In genomic region chr6:69026243-69026642, GRCh38 we compare ENCODE assay signal across 15 cellular contexts.
DNase-seq lines count a peak whose midpoint lies in the region; ATAC-seq and TF ChIP-seq lines count a peak whose summit lies in the region.
"Had no signal": no experiment of that assay in that cellular context is flagged by ENCODE, and none has a peak within 500 bp of the region (broad histone marks: within the 10 kb centered on the region; RNA-seq: fewer than 3 reads in every experiment).

No MANE protein-coding gene starts in this region.

- no peaks in the 10 kb centered on the region for H3K27me3 Mint-ChIP-seq in activated naive CD4-positive, alpha-beta T cell treated with anti-CD3 and anti-CD28 coated beads for 36 hours (ENCODE audit: low read depth)
- H3K27me3 Mint-ChIP-seq: activated naive CD8-positive, alpha-beta T cell treated with anti-CD3 and anti-CD28 coated beads, Interleukin-2, amount 10 ng/mL, durations not matched to agents 7 days and 5 days had no signal

- no peak overlapping the region for H3K4me3 ChIP-seq in SK-N-SH (ENCODE audit: low read depth in 2 of 2, low read length in 1 of 2)
- no peak overlapping the region for H3K4me3 ChIP-seq in MM.1S (ENCODE audit: low read length)
- H3K4me3 ChIP-seq: suprapubic skin had no signal

- H3K36me3 Mint-ChIP-seq in activated naive CD4-positive, alpha-beta T cell treated with anti-CD3 and anti-CD28 coated beads for 36 hours (ENCODE audit: low read depth), result no peaks in the 10 kb centered on the region
- H3K36me3 Mint-ChIP-seq: activated naive CD8-positive, alpha-beta T cell treated with anti-CD3 and anti-CD28 coated beads, Interleukin-2, amount 10 ng/mL, durations not matched to agents 7 days and 5 days had no signal

- H3K27me3 ChIP-seq in SK-N-SH (ENCODE audit: insufficient read depth), result no peaks in the 10 kb centered on the region
- H3K27me3 ChIP-seq in MM.1S (replicated peaks; ENCODE audit: insufficient read depth, low read length), result no peaks in the 10 kb centered on the region
- H3K27me3 ChIP-seq: suprapubic skin had no signal

- ATAC-seq in SK-N-SH treated with all-trans-retinoic acid at 6 μM for 48 hours (no peak), HG02870 (IDR thresholded peaks at IDR 0.05; ENCODE audit: unreplicated experiment) (no peak), HG03139 (IDR thresholded peaks at IDR 0.05; ENCODE audit: unreplicated experiment) (no peak)

- intact Hi-C loops in activated naive CD4-positive, alpha-beta T cell treated with anti-CD3 and anti-CD28 coated beads for 36 hours (cut with micrococcal nuclease), result no loop called here

- no peaks in the 10 kb centered on the region for H3K9me3 Mint-ChIP-seq in activated naive CD4-positive, alpha-beta T cell treated with anti-CD3 and anti-CD28 coated beads for 36 hours
- H3K9me3 Mint-ChIP-seq: activated naive CD8-positive, alpha-beta T cell treated with anti-CD3 and anti-CD28 coated beads, Interleukin-2, amount 10 ng/mL, durations not matched to agents 7 days and 5 days had no signal

- H3K4me2 ChIP-seq in SK-N-SH (no peak overlapping the region), MM.1S (ENCODE audit: low read depth, low read length) (no peak overlapping the region)

- no peak for DNase-seq in SK-N-SH
- DNase-seq in SKM-1 (lab: John Stamatoyannopoulos, UW; ENCODE audit: unreplicated experiment), result peak; percentile 16
- peak; percentile 5 for DNase-seq in fibroblast of peridontal ligament (ENCODE audit: extremely low read depth)
- no peak for DNase-seq in MM.1S
- DNase-seq in activated naive CD4-positive, alpha-beta T cell treated with anti-CD3 and anti-CD28 coated beads for 36 hours, result no peak
- DNase-seq: activated naive CD8-positive, alpha-beta T cell treated with anti-CD3 and anti-CD28 coated beads, Interleukin-2, amount 10 ng/mL, durations not matched to agents 7 days and 5 days; NCI-H1105; NCI-H446 treated with DMSO at 0.1 percent for 48 hours; occipital lobe; small intestine; WERI-Rb-1 had no signal

- H3K27ac ChIP-seq in SK-N-SH (ENCODE audit: low read depth in 2 of 2, low read length in 1 of 2) (no peak overlapping the region), MM.1S (ENCODE audit: low read length) (no peak overlapping the region)
- H3K27ac ChIP-seq: suprapubic skin, WERI-Rb-1 had no signal

- CTCF ChIA-PET in SK-N-SH (lab: Yijun Ruan, JAX), result interaction anchor here (0.5 kb wide), 1 partner anchor 1973 kb away, joined by 3 read pairs; no protein-coding TSS in a partner anchor
- CTCF ChIA-PET in activated naive CD4-positive, alpha-beta T cell treated with anti-CD3 and anti-CD28 coated beads for 36 hours (lab: Charles Lee), result no interaction called here

- TF ChIP-seq CTCF in SK-N-SH (IDR thresholded peaks at IDR 0.05) (no peak), MM.1S (IDR thresholded peaks at IDR 0.05; ENCODE audit: low read length) (no peak)

- H3F3A ChIP-seq in SK-N-SH (replicated peaks; ENCODE audit: insufficient read depth) (no peaks in the 10 kb centered on the region), MM.1S (ENCODE audit: insufficient read depth, low read length) (no peaks in the 10 kb centered on the region)

- no peak for TF ChIP-seq RAD21 in SK-N-SH (IDR thresholded peaks at IDR 0.05; ENCODE audit: low read length)

- no peaks in the 10 kb centered on the region for H3K4me1 ChIP-seq in SK-N-SH (ENCODE audit: control insufficient read depth in 1 of 2, insufficient read depth in 2 of 2, low read depth in 1 of 2, low read length in 1 of 2)
- H3K4me1 ChIP-seq in MM.1S (ENCODE audit: low read length), result no peaks in the 10 kb centered on the region
- H3K4me1 ChIP-seq: suprapubic skin had no signal

- no peaks in the 10 kb centered on the region for H3K9me3 ChIP-seq in SK-N-SH
- no peaks in the 10 kb centered on the region for H3K9me3 ChIP-seq in MM.1S (replicated peaks; ENCODE audit: insufficient read depth, low read length)
- H3K9me3 ChIP-seq: suprapubic skin had no signal

- H3K9ac ChIP-seq in SK-N-SH (no peak overlapping the region), MM.1S (ENCODE audit: low read length) (no peak overlapping the region)

- H3K79me2 ChIP-seq in SK-N-SH (ENCODE audit: insufficient read depth), result no peaks in the 10 kb centered on the region
- H3K79me2 ChIP-seq in MM.1S (ENCODE audit: low read length), result no peaks in the 10 kb centered on the region

- H3K4me1 Mint-ChIP-seq in activated naive CD4-positive, alpha-beta T cell treated with anti-CD3 and anti-CD28 coated beads for 36 hours (ENCODE audit: low read depth), result no peaks in the 10 kb centered on the region
- H3K4me1 Mint-ChIP-seq: activated naive CD8-positive, alpha-beta T cell treated with anti-CD3 and anti-CD28 coated beads, Interleukin-2, amount 10 ng/mL, durations not matched to agents 7 days and 5 days had no signal

- H3K9me2 ChIP-seq in SK-N-SH, result no peaks in the 10 kb centered on the region
- H3K9me2 ChIP-seq in MM.1S (replicated peaks; ENCODE audit: insufficient read depth, low read length), result no peaks in the 10 kb centered on the region

- POLR2A ChIA-PET in SK-N-SH (lab: Yijun Ruan, JAX), result no interaction called here

- H3K36me3 ChIP-seq in SK-N-SH (replicated peaks in 1 of 2; ENCODE audit: control insufficient read depth in 1 of 2, insufficient read depth in 2 of 2, low read length in 1 of 2) (no peaks in the 10 kb centered on the region), MM.1S (replicated peaks; ENCODE audit: insufficient read depth, low read length) (no peaks in the 10 kb centered on the region)
- H3K36me3 ChIP-seq: suprapubic skin, WERI-Rb-1 had no signal

- H3K27ac Mint-ChIP-seq in activated naive CD4-positive, alpha-beta T cell treated with anti-CD3 and anti-CD28 coated beads for 36 hours, result no peak overlapping the region
- H3K27ac Mint-ChIP-seq: activated naive CD8-positive, alpha-beta T cell treated with anti-CD3 and anti-CD28 coated beads, Interleukin-2, amount 10 ng/mL, durations not matched to agents 7 days and 5 days had no signal

- H2AFZ ChIP-seq in SK-N-SH (ENCODE audit: low read depth), result peak overlapping the region; percentile 7; the same call in 1 of the 2 replicates
- no peak overlapping the region for H2AFZ ChIP-seq in MM.1S (ENCODE audit: low read length)

- no peak overlapping the region for H3K4me3 Mint-ChIP-seq in activated naive CD4-positive, alpha-beta T cell treated with anti-CD3 and anti-CD28 coated beads for 36 hours
- H3K4me3 Mint-ChIP-seq: activated naive CD8-positive, alpha-beta T cell treated with anti-CD3 and anti-CD28 coated beads, Interleukin-2, amount 10 ng/mL, durations not matched to agents 7 days and 5 days had no signal

- 63% methylated on average over 3 of the region's 3 CpGs for WGBS in SK-N-SH (ENCODE audit: low lambda C conversion rate)

- H4K20me1 ChIP-seq in SK-N-SH (ENCODE audit: insufficient read depth), result no peaks in the 10 kb centered on the region
- H4K20me1 ChIP-seq in MM.1S (ENCODE audit: insufficient read depth, low read length), result no peaks in the 10 kb centered on the region

- no peak for TF ChIP-seq EP300 in SK-N-SH (IDR thresholded peaks at IDR 0.05; ENCODE audit: borderline replicate concordance in 1 of 2, low read depth in 1 of 2, low read length in 1 of 2)

TF ChIP-seq in SK-N-SH, 30 proteins besides CTCF, POLR2A, EP300 and RAD21 (continues in another document):
- no peak for TF ChIP-seq SMC3 (IDR thresholded peaks at IDR 0.05; ENCODE audit: low read depth, low read length)
- no peak for TF ChIP-seq TAF1 (IDR thresholded peaks at IDR 0.05; ENCODE audit: borderline replicate concordance, low read depth, low read length)
- no peak for TF ChIP-seq FOXM1 (IDR thresholded peaks at IDR 0.05; ENCODE audit: low read depth)
- no peak for TF ChIP-seq RCOR1 (IDR thresholded peaks at IDR 0.05; ENCODE audit: low read length)
- TF ChIP-seq EZH2phosphoT487 (IDR thresholded peaks at IDR 0.05; ENCODE audit: borderline replicate concordance, low read depth), result no peak
- no peak for TF ChIP-seq USF2 (IDR thresholded peaks at IDR 0.05; ENCODE audit: borderline replicate concordance, low read depth, low read length)
- TF ChIP-seq ELF1 (IDR thresholded peaks at IDR 0.05), result no peak

TF ChIP-seq in SK-N-SH treated with all-trans-retinoic acid at 6 μM for 48 hours, 23 proteins besides CTCF, POLR2A, EP300 and RAD21:
- TF ChIP-seq ZNF8 (CRISPR knock-in tag; IDR thresholded peaks at IDR 0.05), result no peak
- TF ChIP-seq ISL1 (CRISPR knock-in tag; IDR thresholded peaks at IDR 0.05), result no peak
TF ChIP-seq in SK-N-SH treated with all-trans-retinoic acid at 6 μM for 48 hours: peak in this region for 0.

Comparison
In these comparisons a context has a peak if more than half of its experiments do, and no peak if none do; other contexts are left out.
1. DNase-seq: peak in SKM-1 (single experiment) and fibroblast of peridontal ligament (single experiment); none in SK-N-SH (single experiment), MM.1S (single experiment) and activated naive CD4-positive, alpha-beta T cell treated with anti-CD3 and anti-CD28 coated beads for 36 hours (single experiment).